ENCODE assay signal across 9 cellular contexts in the genomic region with DNA sequence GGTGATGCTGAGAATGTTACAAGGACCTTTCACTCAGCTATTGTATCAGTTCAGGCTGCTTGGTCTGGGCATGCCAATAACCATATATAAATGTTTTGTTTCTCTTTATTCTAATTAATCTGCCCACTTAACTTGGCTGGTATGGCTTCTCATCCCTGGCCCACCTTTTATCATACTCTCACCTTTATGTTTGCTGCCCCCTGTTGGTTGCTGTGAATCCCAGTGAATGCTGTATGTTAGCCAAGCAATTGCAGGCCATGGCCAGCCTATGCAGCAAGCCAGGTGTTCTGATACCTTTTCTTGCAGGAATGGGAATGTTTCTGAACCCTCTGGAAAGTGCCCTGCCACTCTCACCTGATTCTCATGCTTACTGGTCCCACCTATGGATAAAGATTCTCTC. TPM values are rescaled to one million over a fixed set of nuclear protein-coding genes. Genes with fewer than 3 reads are reported as not detected.
DNase-seq lines count a peak whose midpoint lies in the region; ATAC-seq lines count a peak whose summit lies in the region.
"Had no signal": no experiment of that assay in that cellular context is flagged by ENCODE, and none has a peak within 500 bp of the region (broad histone marks: within the 10 kb centered on the region; RNA-seq: fewer than 3 reads in every experiment).

No MANE protein-coding gene starts in this region.

- no peaks in the 10 kb centered on the region for H3K36me3 ChIP-seq in H7 (replicated peaks; ENCODE audit: control insufficient read depth, insufficient read depth, low read length)
- no peaks in the 10 kb centered on the region for H3K36me3 ChIP-seq in aorta (ENCODE audit: control insufficient read depth in 1 of 2, insufficient read depth in 2 of 2, low read length in 1 of 2)

- H3K4me3 ChIP-seq in H7 (ENCODE audit: insufficient read depth, low read depth, low read length) (no peak overlapping the region), aorta (ENCODE audit: low read length in 2 of 2) (no peak overlapping the region)
- H3K4me3 ChIP-seq: mucosa of descending colon had no signal

- intact Hi-C loops in cardiac septum (cut with DNase I), result no loop called here
- intact Hi-C loops in aorta (cut with DNase I), result no loop called here

- no peak overlapping the region for H3K27ac ChIP-seq in aorta (ENCODE audit: low read depth in 1 of 2, low read length in 2 of 2)

- no peaks in the 10 kb centered on the region for H3K9me3 ChIP-seq in aorta (ENCODE audit: control insufficient read depth, low read length)
- H3K9me3 ChIP-seq: mucosa of descending colon had no signal

- H3K27me3 ChIP-seq in H7 (ENCODE audit: control insufficient read depth, insufficient read depth, low read length) (no peaks in the 10 kb centered on the region), aorta (ENCODE audit: control insufficient read depth in 1 of 2, insufficient read depth in 2 of 2, low read length in 1 of 2) (no peaks in the 10 kb centered on the region)

- DNase-seq in DMS53 treated with DMSO at 0.1 percent for 48 hours (lab: John Stamatoyannopoulos, UW; ENCODE audit: unreplicated experiment), result peak; percentile 8
- DNase-seq in H7, result peak; percentile 38
- DNase-seq in SK-MEL-5 (ENCODE audit: low read depth, low spot score), result peak; percentile 78
- peak; percentile 71 for DNase-seq in left kidney (ENCODE audit: low read depth, low spot score)
- DNase-seq in cardiac septum (ENCODE audit: low spot score), result no peak
- DNase-seq in aorta, result no peak

- no peaks in the 10 kb centered on the region for H3K4me1 ChIP-seq in aorta (ENCODE audit: control insufficient read depth in 1 of 2, insufficient read depth in 2 of 2, low read length in 2 of 2)

- ATAC-seq in GM18502 (IDR thresholded peaks at IDR 0.05; ENCODE audit: poor library complexity, unreplicated experiment) (no peak), aorta (ENCODE audit: low FRiP score) (no peak), GM21786 (IDR thresholded peaks at IDR 0.05; ENCODE audit: unreplicated experiment) (no peak)
- ATAC-seq: mucosa of descending colon had no signal

- in situ Hi-C loops in SK-MEL-5 (cut with HindIII; ENCODE audit: low pct_unique_long_range_greater_than_20kb, low sequenced_read_pairs), result no loop called here

RNA-seq across cellular contexts. Expression of gene PCSK2, which starts 54.6 kb away (rescaled TPM):
- 0.10 and 0.11 TPM in 2 replicates for total RNA-seq in H7 (2014; rRNA removed; shearing (Covaris generic))
- 0.63 TPM in 1 of 2 replicates, not detected in the other for total RNA-seq in SK-MEL-5 (2014; rRNA removed; shearing (Covaris generic))
- 0.04 TPM in 1 of 2 replicates, not detected in the other for polyA plus RNA-seq in SK-MEL-5 (2015; cell fraction: cytosol; rRNA removed)
- polyA plus RNA-seq in SK-MEL-5 (2015; cell fraction: nucleus; rRNA removed), result not detected in 2 replicates
- 0.35 TPM for total RNA-seq in cardiac septum
- 1 to 10 TPM in 1 of 2 donors, not detected in 1; 2.2 TPM for total RNA-seq in aorta
- polyA plus RNA-seq in aorta, result under 1 TPM in 1 of 2 donors, not detected in 1; 0.13 TPM

Comparison
In these comparisons a context has a peak if more than half of its experiments do, and no peak if none do; other contexts are left out.
1. DNase-seq: peak in DMS53 treated with DMSO at 0.1 percent for 48 hours (single experiment), H7 (single experiment), SK-MEL-5 (single experiment) and left kidney (single experiment); none in cardiac septum (single experiment) and aorta (0 of 2).